In the genomic region with DNA sequence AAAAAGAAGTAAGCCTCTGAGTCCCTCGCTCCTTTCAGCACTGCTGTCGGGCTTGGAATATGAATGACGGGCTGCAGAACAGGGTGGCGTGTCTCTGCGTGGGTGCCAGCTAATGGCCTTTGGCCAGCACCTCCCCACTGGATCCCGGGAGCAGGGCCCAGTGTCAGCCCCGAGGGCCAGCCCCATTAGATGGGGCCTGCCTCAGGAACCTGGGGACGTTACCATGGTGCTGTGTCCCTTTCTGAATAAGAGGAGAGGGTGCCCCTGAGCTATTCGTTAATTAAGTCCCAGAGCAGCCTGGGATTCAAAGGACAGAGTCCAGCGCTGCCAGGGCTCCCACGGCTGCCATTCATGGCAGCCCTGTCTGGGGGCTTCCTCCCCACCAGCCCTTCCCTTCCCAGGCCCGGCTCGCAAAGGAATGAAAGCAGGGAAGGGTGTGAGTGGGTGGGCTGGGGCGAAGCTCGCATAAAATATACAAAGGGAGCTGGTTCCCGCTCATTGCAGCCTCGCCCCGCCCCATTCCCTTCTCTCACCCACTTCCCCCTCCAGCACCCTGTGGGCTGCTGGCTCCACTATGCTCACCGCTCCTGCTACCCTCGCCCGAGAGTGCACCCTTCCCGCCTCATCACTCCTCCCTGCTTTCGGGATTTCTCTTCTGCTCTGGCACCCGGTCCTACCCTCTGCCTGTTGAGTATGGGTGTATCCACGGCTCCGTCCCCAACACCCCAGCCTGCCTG, we compare ENCODE assay signal across 13 cellular contexts. TPM values are rescaled to one million over a fixed set of nuclear protein-coding genes. Genes with fewer than 3 reads are reported as not detected.
DNase-seq lines count a peak whose midpoint lies in the region; ATAC-seq, FAIRE-seq and TF ChIP-seq lines count a peak whose summit lies in the region.
"Had no signal": no experiment of that assay in that cellular context is flagged by ENCODE, and none has a peak within 500 bp of the region (broad histone marks: within the 10 kb centered on the region; RNA-seq: fewer than 3 reads in every experiment).

No MANE protein-coding gene starts in this region.

- no TSS peak for BruUV-seq in K562 (replicated peaks; lab: Mats Ljungman, UMichigan)

- H3K79me2 ChIP-seq in K562 (ENCODE audit: control insufficient read depth, insufficient read depth, low read length) = no peaks in the 10 kb centered on the region
- H3K79me2 ChIP-seq in smooth muscle cell (ENCODE audit: low read depth) = no peaks in the 10 kb centered on the region

- TF ChIP-seq CTCF in HL-60 (IDR thresholded peaks at IDR 0.05; ENCODE audit: insufficient read depth, low read length) = no peak
- no peak for TF ChIP-seq CTCF in K562 (IDR thresholded peaks at IDR 0.05 in 2 of 3, conservative IDR thresholded peaks at IDR 0.05 in 1 of 3; ENCODE audit: insufficient read depth in 2 of 3, low read depth in 1 of 3, low read length in 3 of 3)
- TF ChIP-seq CTCF in smooth muscle cell (IDR thresholded peaks at IDR 0.05; ENCODE audit: borderline replicate concordance, insufficient read depth, poor library complexity, severe bottlenecking) = no peak

- peak overlapping the region in 1 of 2 experiments; percentile 75; a peak in 2 of 4 replicates for H3K9ac ChIP-seq in K562 (ENCODE audit: insufficient read depth in 1 of 2, low read depth in 2 of 2, low read length in 2 of 2)
- H3K9ac ChIP-seq in iPS-20b (ENCODE audit: low read depth, low read length) = peak overlapping the region; percentile 25; the same call in 1 of the 2 replicates
- no peak overlapping the region for H3K9ac ChIP-seq in smooth muscle cell (ENCODE audit: low read depth)

- H3K4me3 ChIP-seq in HL-60 (replicated peaks; ENCODE audit: insufficient read depth, low read length) (no peak overlapping the region), K562 (no peak overlapping the region), iPS-20b (ENCODE audit: low read length) (no peak overlapping the region), smooth muscle cell (no peak overlapping the region)

- H3K36me3 ChIP-seq in K562 (ENCODE audit: control insufficient read depth, insufficient read depth, low read length) = no peaks in the 10 kb centered on the region
- H3K36me3 ChIP-seq in iPS-20b (ENCODE audit: insufficient read depth, low read depth, low read length) = no peaks in the 10 kb centered on the region
- no peaks in the 10 kb centered on the region for H3K36me3 ChIP-seq in smooth muscle cell (ENCODE audit: low read depth)

- in situ Hi-C loops in K562 (cut with MboI) = no loop called here

- CTCF ChIA-PET in K562 (lab: Yijun Ruan, JAX; ENCODE audit: low intra/inter-chr PET ratio) = no interaction called here

- no peak for TF ChIP-seq EP300 in K562 (IDR thresholded peaks at IDR 0.05; ENCODE audit: low read length)

- 19% methylated on average over 22 of the region's 26 CpGs for WGBS in K562 (ENCODE audit: insufficient coverage, low coverage, missing lambda C conversion rate)
- WGBS in smooth muscle cell (ENCODE audit: low lambda C conversion rate) = 53% methylated on average over 26 of the region's 26 CpGs

- TF ChIP-seq POLR2A in K562 (conservative IDR thresholded peaks at IDR 0.05) = no peak

- peak overlapping the region; percentile 24; the same call in 1 of the 2 replicates for H3K27ac ChIP-seq in HL-60 (replicated peaks)
- no peak overlapping the region for H3K27ac ChIP-seq in K562 (ENCODE audit: extremely low read depth, low read depth, low read length)
- no peak overlapping the region for H3K27ac ChIP-seq in iPS-20b (ENCODE audit: low read length)
- H3K27ac ChIP-seq in smooth muscle cell (ENCODE audit: low read depth) = no peak overlapping the region
- H3K27ac ChIP-seq: C4-2B had no signal

- intact Hi-C loops in K562 (cut with micrococcal nuclease) = no loop called here

- H3K4me2 ChIP-seq in K562 (ENCODE audit: insufficient read depth, low read length) = peak overlapping the region; percentile 17; the same call in 1 of the 2 replicates
- peak overlapping the region; percentile 8 for H3K4me2 ChIP-seq in smooth muscle cell

- DNase-seq in HL-60 (ENCODE audit: low read depth in 1 of 2, low spot score in 1 of 2) (peak in 1 of 2 experiments; percentile 61), K562 (ENCODE audit: extremely low read depth in 1 of 4, low spot score in 3 of 4) (no peak), smooth muscle cell (lab: John Stamatoyannopoulos, UW; ENCODE audit: unreplicated experiment) (no peak), NK-92 (lab: John Stamatoyannopoulos, UW; ENCODE audit: unreplicated experiment) (no peak), NAMALWA (ENCODE audit: low spot score) (no peak), GDM1 (lab: John Stamatoyannopoulos, UW) (no peak), HuH-7.5 (ENCODE audit: low spot score) (no peak)
- DNase-seq: activated CD4-positive, alpha-beta T cell treated with anti-CD3 and anti-CD28 coated beads for 1 hour; activated naive CD8-positive, alpha-beta T cell treated with anti-CD3 and anti-CD28 coated beads for 36 hours; NCI-H1436; T-helper 2 cell had no signal

- TF ChIP-seq RAD21 in K562 (CRISPR knock-in tag; conservative IDR thresholded peaks at IDR 0.05 in 1 of 2, IDR thresholded peaks at IDR 0.05 in 1 of 2) = no peak

- ATAC-seq in K562 = no peak

- H3F3A ChIP-seq in smooth muscle cell (ENCODE audit: low read depth) = peaks cover 12% of the 10 kb centered on the region

- POLR2A ChIA-PET in K562 (lab: Yijun Ruan, JAX) = interaction anchor here (0.6 to 1.0 kb wide), 3 partner anchors 8 to 74 kb away, joined by 4 to 6 read pairs (median 4); no protein-coding TSS in a partner anchor

- no peaks in the 10 kb centered on the region for H3K9me3 ChIP-seq in K562 (replicated peaks; ENCODE audit: control insufficient read depth, insufficient read depth, low read depth, low read length)
- no peaks in the 10 kb centered on the region for H3K9me3 ChIP-seq in iPS-20b (ENCODE audit: insufficient read depth, low read depth, low read length)
- no peaks in the 10 kb centered on the region for H3K9me3 ChIP-seq in smooth muscle cell (replicated peaks; ENCODE audit: low read depth)

- no peak for FAIRE-seq in K562 (lab: Jason Lieb, UNC)

- H3K4me1 ChIP-seq in K562 (replicated peaks in 1 of 2; ENCODE audit: control insufficient read depth in 2 of 2, insufficient read depth in 2 of 2, low read length in 2 of 2) (peaks cover 16 to 51% of the 10 kb centered on the region in 2 experiments; a peak in 4 of 5 replicates), iPS-20b (ENCODE audit: insufficient read depth, low read length) (peaks cover 13% of the 10 kb centered on the region; the same call in 1 of the 2 replicates), smooth muscle cell (ENCODE audit: low read depth) (peaks cover 20% of the 10 kb centered on the region)

- H2AFZ ChIP-seq in K562 (ENCODE audit: low read depth, low read length) = 0 out of 2 replicates have a peak overlapping the region, but pooled peaks have one; percentile 21
- H2AFZ ChIP-seq in smooth muscle cell (ENCODE audit: low read depth) = no peak overlapping the region

- H3K27me3 ChIP-seq in HL-60 (ENCODE audit: insufficient read depth, poor library complexity, severe bottlenecking) (no peaks in the 10 kb centered on the region), K562 (ENCODE audit: control insufficient read depth in 2 of 2, insufficient read depth in 2 of 2, low read length in 2 of 2) (peaks cover 0 to 8% of the 10 kb centered on the region in 2 experiments; a peak in 3 of 5 replicates), iPS-20b (ENCODE audit: insufficient read depth, low read length) (no peaks in the 10 kb centered on the region), smooth muscle cell (ENCODE audit: low read depth) (no peaks in the 10 kb centered on the region)

- no peaks in the 10 kb centered on the region for H3K9me1 ChIP-seq in K562 (ENCODE audit: control insufficient read depth, insufficient read depth, low read length)

- H4K20me1 ChIP-seq in K562 (replicated peaks; ENCODE audit: control insufficient read depth, insufficient read depth, low read length) = no peaks in the 10 kb centered on the region
- no peaks in the 10 kb centered on the region for H4K20me1 ChIP-seq in smooth muscle cell (ENCODE audit: low read depth)

RNA-seq across cellular contexts. Expression of a gene that starts 14.6 kb away (rescaled TPM):
- 4.3 and 18.5 TPM in 2 replicates for total RNA-seq in K562 (2011; cell fraction: chromatin; rRNA removed; ENCODE audit: low replicate concordance)
- 13.6 and 17.2 TPM in 2 replicates for total RNA-seq in K562 (2011; cell fraction: nucleolus; rRNA removed)
- total RNA-seq in K562 (2011; cell fraction: nucleoplasm; rRNA removed) = 8.4 and 9.7 TPM in 2 replicates
- total RNA-seq in K562 (2014; rRNA removed) = 1.4 and 1.5 TPM in 2 replicates
- 0.06 and 0.11 TPM in 2 replicates for total RNA-seq in K562 (2014; rRNA removed; fragmentation: Illumina TruSeq; extraction: Trizol)
- total RNA-seq in K562 (2015; rRNA removed; fragmentation: Illumina TruSeq; extraction: Trizol) = 0.62 and 0.79 TPM in 2 replicates
- 4.9 and 5.5 TPM in 2 replicates for total RNA-seq in K562 (2021)
- polyA plus RNA-seq in K562 (2011; rRNA removed) = 1.7 and 4.5 TPM in 2 replicates
- polyA plus RNA-seq in K562 (2011; cell fraction: cytosol; rRNA removed) = 2.7 and 5.1 TPM in 2 replicates
- polyA plus RNA-seq in K562 (2011; cell fraction: nucleus; rRNA removed) = 13.6 and 13.8 TPM in 2 replicates
- 3.5 and 7.4 TPM in 2 replicates for polyA plus RNA-seq in K562 (2012)
- 1.1 and 2.0 TPM in 2 replicates for polyA plus RNA-seq in K562 (2014; fragmentation: Illumina TruSeq; extraction: Trizol)
- under 1 TPM; 0.01 to 0.04 TPM for polyA plus RNA-seq in K562 (2014; fragmentation: Nextera tagmentation; extraction: Ambion mirVana)
- polyA plus RNA-seq in K562 (2014; rRNA removed) = 1.1 and 1.9 TPM in 2 replicates
- polyA minus RNA-seq in K562 (2011; rRNA and poly(A)+ RNA removed) = 0.96 and 1.1 TPM in 2 replicates
- polyA minus RNA-seq in K562 (2011; cell fraction: cytosol; rRNA and poly(A)+ RNA removed) = 5.5 and 6.6 TPM in 2 replicates
- 5.7 and 5.9 TPM in 2 replicates for polyA minus RNA-seq in K562 (2011; cell fraction: nucleus; rRNA and poly(A)+ RNA removed)
- 42.9 and 51.5 TPM in 2 replicates for total RNA-seq in smooth muscle cell
- 153 and 179 TPM in 2 replicates for polyA plus RNA-seq in smooth muscle cell

RNA-seq across cellular contexts. Expression of a gene that starts 58.4 kb away (rescaled TPM):
- total RNA-seq in K562 (2011; cell fraction: chromatin; rRNA removed; ENCODE audit: low replicate concordance) = 26.8 and 52.1 TPM in 2 replicates
- total RNA-seq in K562 (2011; cell fraction: nucleolus; rRNA removed) = 20.3 and 21.5 TPM in 2 replicates
- 22.9 and 30.8 TPM in 2 replicates for total RNA-seq in K562 (2011; cell fraction: nucleoplasm; rRNA removed)
- 7.2 and 8.5 TPM in 2 replicates for total RNA-seq in K562 (2014; rRNA removed)
- total RNA-seq in K562 (2014; rRNA removed; fragmentation: Illumina TruSeq; extraction: Trizol) = 1.7 and 3.5 TPM in 2 replicates
- total RNA-seq in K562 (2015; rRNA removed; fragmentation: Illumina TruSeq; extraction: Trizol) = 3.7 and 4.2 TPM in 2 replicates
- total RNA-seq in K562 (2021) = 7.8 and 8.7 TPM in 2 replicates
- 3.2 and 5.0 TPM in 2 replicates for polyA plus RNA-seq in K562 (2011; rRNA removed)
- 2.3 and 3.0 TPM in 2 replicates for polyA plus RNA-seq in K562 (2011; cell fraction: cytosol; rRNA removed)
- 12.8 and 18.1 TPM in 2 replicates for polyA plus RNA-seq in K562 (2011; cell fraction: nucleus; rRNA removed)
- 5.3 and 7.0 TPM in 2 replicates for polyA plus RNA-seq in K562 (2012)
- 4.4 and 6.5 TPM in 2 replicates for polyA plus RNA-seq in K562 (2014; fragmentation: Illumina TruSeq; extraction: Trizol)
- polyA plus RNA-seq in K562 (2014; fragmentation: Nextera tagmentation; extraction: Ambion mirVana) = under 1 TPM; 0.18 to 0.28 TPM
- polyA plus RNA-seq in K562 (2014; rRNA removed) = 5.1 and 6.1 TPM in 2 replicates
- polyA minus RNA-seq in K562 (2011; rRNA and poly(A)+ RNA removed) = 3.7 and 4.7 TPM in 2 replicates
- polyA minus RNA-seq in K562 (2011; cell fraction: cytosol; rRNA and poly(A)+ RNA removed) = 3.9 and 4.8 TPM in 2 replicates
- 5.5 and 5.9 TPM in 2 replicates for polyA minus RNA-seq in K562 (2011; cell fraction: nucleus; rRNA and poly(A)+ RNA removed)
- 12.7 and 15.0 TPM in 2 replicates for total RNA-seq in smooth muscle cell
- 5.8 and 16.3 TPM in 2 replicates for polyA plus RNA-seq in smooth muscle cell
